Comparison of ENCODE assay signal across 1 cellular context in genomic region chr14:57261604-57262003, GRCh38.
TF ChIP-seq lines count a peak whose summit lies in the region.

No MANE protein-coding gene starts in this region.

TF ChIP-seq in K562, 482 proteins besides CTCF, POLR2A, EP300 and RAD21:
- TF ChIP-seq ADNP (tag; IDR thresholded peaks at IDR 0.05) (peak; percentile 15; the same call in 1 of the 2 replicates), MTA3 (IDR thresholded peaks at IDR 0.05; ENCODE audit: borderline replicate concordance) (no peak)
